Comparison of ENCODE assay signal across 8 cellular contexts in the genomic region with DNA sequence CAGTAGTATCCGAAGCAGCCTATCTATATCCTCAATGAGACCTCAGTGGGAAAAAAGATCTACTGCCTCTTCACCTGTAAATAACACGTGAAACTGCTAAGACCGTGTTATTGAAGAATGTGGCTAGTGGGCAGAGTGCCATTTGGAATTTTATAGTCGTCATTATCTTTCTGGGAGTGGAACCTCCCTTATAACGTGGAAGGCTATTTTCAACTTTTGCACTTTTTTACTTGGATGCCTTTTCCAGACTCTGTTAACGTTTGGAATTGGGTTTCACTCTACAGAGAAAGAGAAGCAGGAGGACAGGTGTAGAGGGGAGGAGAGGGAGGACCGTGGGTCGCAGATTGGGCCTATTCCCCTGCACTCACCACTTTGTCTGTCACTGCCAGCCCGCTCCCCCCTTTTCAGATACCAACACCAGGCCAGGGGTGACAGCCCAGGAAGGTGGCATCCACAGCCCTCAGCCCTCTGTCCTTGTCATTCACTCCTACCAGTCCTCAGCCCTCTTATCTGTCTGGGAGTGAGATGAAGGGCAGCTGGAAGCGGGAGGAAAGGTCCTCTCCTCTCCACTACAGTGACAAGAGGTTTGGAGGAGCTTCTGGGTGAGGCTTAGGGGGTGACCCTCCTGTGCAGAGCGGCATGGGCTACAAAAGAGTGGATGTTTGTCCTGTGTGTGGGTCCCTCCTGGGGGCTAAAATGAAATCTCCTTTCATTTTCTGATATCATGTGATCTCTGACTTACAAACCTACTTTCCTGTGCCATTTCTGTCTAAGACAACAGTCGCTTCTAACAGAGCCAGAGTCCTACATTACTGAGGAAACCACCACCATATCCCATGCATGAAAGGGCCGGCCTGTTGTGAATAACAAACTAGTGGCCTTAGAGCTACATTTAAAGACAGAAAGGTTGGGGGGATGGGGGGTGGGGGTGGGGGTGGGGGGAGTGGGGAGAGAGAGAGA. TPM values are rescaled to one million over a fixed set of nuclear protein-coding genes. Genes with fewer than 3 reads are reported as not detected.
DNase-seq lines count a peak whose midpoint lies in the region; ATAC-seq, FAIRE-seq and TF ChIP-seq lines count a peak whose summit lies in the region.

No MANE protein-coding gene starts in this region.

- no peak overlapping the region for H3K4me3 Mint-ChIP-seq in activated CD4-positive, alpha-beta T cell treated with anti-CD3 and anti-CD28 coated beads for 36 hours
- peak overlapping the region; percentile 63 for H3K4me3 Mint-ChIP-seq in stimulated activated memory B cell treated with anti-CD40 and anti-IgM and Interleukin-4, amounts not matched to agents 10 μg/mL and 1 μg/mL and 100 μg/mL, for 72 hours

- CTCF ChIA-PET in activated CD4-positive, alpha-beta T cell treated with anti-CD3 and anti-CD28 coated beads for 36 hours (lab: Charles Lee), result interaction anchor here (1.5 to 2.8 kb wide), 3 partner anchors 43 to 115 kb away, joined by 4 to 20 read pairs (median 15); partner anchors contain the start of gene SLC1A4
- CTCF ChIA-PET in H1 (lab: Charles Lee; ENCODE audit: partially characterized antibody), result interaction anchor here (0.6 to 2.9 kb wide), 9 partner anchors 8 to 147 kb away, joined by 3 to 9 read pairs (median 5); no protein-coding TSS in a partner anchor
- CTCF ChIA-PET in HEK293T (lab: Yijun Ruan, JAX), result interaction anchor here (3.0 kb wide), 1 partner anchor 114 kb away, joined by 11 read pairs; no protein-coding TSS in a partner anchor

- H4K20me1 ChIP-seq in MM.1S (ENCODE audit: insufficient read depth, low read length), result no peaks in the 10 kb centered on the region
- H4K20me1 ChIP-seq in H1 (replicated peaks in 1 of 2; ENCODE audit: control insufficient read depth in 1 of 2, insufficient read depth in 2 of 2, low read length in 2 of 2), result no peaks in the 10 kb centered on the region

- no peak overlapping the region for H3K14ac ChIP-seq in H1 (ENCODE audit: insufficient read length)

- H3K9me3 ChIP-seq in MM.1S (replicated peaks; ENCODE audit: insufficient read depth, low read length), result no peaks in the 10 kb centered on the region
- no peaks in the 10 kb centered on the region for H3K9me3 ChIP-seq in H1 (ENCODE audit: insufficient read depth in 2 of 2, low read depth in 1 of 2, low read length in 1 of 2)
- no peaks in the 10 kb centered on the region for H3K9me3 ChIP-seq in WERI-Rb-1 (ENCODE audit: severe bottlenecking)

- peaks cover 48% of the 10 kb centered on the region for H3K4me1 ChIP-seq in MM.1S (ENCODE audit: low read length)
- peaks cover 7 to 21% (median 13%) of the 10 kb centered on the region in 4 experiments; a peak in 6 of 7 replicates for H3K4me1 ChIP-seq in H1 (replicated peaks in 1 of 4; ENCODE audit: control insufficient read depth in 3 of 4, insufficient read depth in 4 of 4, low read length in 3 of 4)

- no peaks in the 10 kb centered on the region for H3K36me3 Mint-ChIP-seq in activated CD4-positive, alpha-beta T cell treated with anti-CD3 and anti-CD28 coated beads for 36 hours (ENCODE audit: low read depth)
- H3K36me3 Mint-ChIP-seq in stimulated activated memory B cell treated with anti-CD40 and anti-IgM and Interleukin-4, amounts not matched to agents 10 μg/mL and 1 μg/mL and 100 μg/mL, for 72 hours, result peaks cover 14% of the 10 kb centered on the region

- peaks cover 23% of the 10 kb centered on the region for H3K4me1 Mint-ChIP-seq in activated CD4-positive, alpha-beta T cell treated with anti-CD3 and anti-CD28 coated beads for 36 hours
- H3K4me1 Mint-ChIP-seq in stimulated activated memory B cell treated with anti-CD40 and anti-IgM and Interleukin-4, amounts not matched to agents 10 μg/mL and 1 μg/mL and 100 μg/mL, for 72 hours, result peaks cover 65% of the 10 kb centered on the region

- no peak overlapping the region for H2BK15ac ChIP-seq in H1 (ENCODE audit: low read length)

- H3K27ac Mint-ChIP-seq in activated CD4-positive, alpha-beta T cell treated with anti-CD3 and anti-CD28 coated beads for 36 hours, result peak overlapping the region; percentile 56
- H3K27ac Mint-ChIP-seq in stimulated activated memory B cell treated with anti-CD40 and anti-IgM and Interleukin-4, amounts not matched to agents 10 μg/mL and 1 μg/mL and 100 μg/mL, for 72 hours, result peak overlapping the region; percentile 43

- H4K91ac ChIP-seq in H1 (replicated peaks; ENCODE audit: insufficient read length, low read length), result no peak overlapping the region

- H4K8ac ChIP-seq in H1 (ENCODE audit: extremely low read depth, insufficient read depth, low read length), result peak overlapping the region; percentile 31; the same call in 1 of the 2 replicates

- TF ChIP-seq RAD21 in H1 (IDR thresholded peaks at IDR 0.05 in 1 of 2, conservative IDR thresholded peaks at IDR 0.05 in 1 of 2; ENCODE audit: low read depth in 2 of 2, low read length in 2 of 2), result no peak

- no peaks in the 10 kb centered on the region for H3K9me3 Mint-ChIP-seq in activated CD4-positive, alpha-beta T cell treated with anti-CD3 and anti-CD28 coated beads for 36 hours (ENCODE audit: low read depth)
- H3K9me3 Mint-ChIP-seq in stimulated activated memory B cell treated with anti-CD40 and anti-IgM and Interleukin-4, amounts not matched to agents 10 μg/mL and 1 μg/mL and 100 μg/mL, for 72 hours, result no peaks in the 10 kb centered on the region

- H4K5ac ChIP-seq in H1 (ENCODE audit: insufficient read length, low read depth, low read length), result no peak overlapping the region

- no peak overlapping the region for H2AK5ac ChIP-seq in H1 (ENCODE audit: low read depth, low read length)

- WGBS in H1 (ENCODE audit: extremely low coverage in 1 of 2, insufficient coverage in 1 of 2, insufficient read length in 1 of 2, insufficient replicate concordance in 2 of 2, low coverage in 1 of 2, low lambda C conversion rate in 2 of 2, missing lambda C conversion rate in 1 of 2), 2 experiments, result 73% methylated on average over 13 of the region's 13 CpGs; no CpG with 5 or more reads in 1 of the 2 experiments

- peaks cover 30% of the 10 kb centered on the region for H3K79me2 ChIP-seq in MM.1S (ENCODE audit: low read length)
- no peaks in the 10 kb centered on the region for H3K79me2 ChIP-seq in H1 (ENCODE audit: control insufficient read depth in 1 of 2, insufficient read depth in 2 of 2, low read length in 2 of 2)

- H3K18ac ChIP-seq in H1 (ENCODE audit: extremely low read depth, low read length), result 0 out of 2 replicates have a peak overlapping the region, but pooled peaks have one; percentile 25

- no peaks in the 10 kb centered on the region for H3K23me2 ChIP-seq in H1 (ENCODE audit: low read depth, low read length)

- H3K9ac ChIP-seq in MM.1S (ENCODE audit: low read length), result peak overlapping the region; percentile 96
- no peak overlapping the region for H3K9ac ChIP-seq in H1 (replicated peaks in 1 of 4; ENCODE audit: extremely low read depth in 1 of 4, low read depth in 3 of 4, low read length in 3 of 4)

- FAIRE-seq in H1 (lab: Jason Lieb, UNC), result no peak

- H3K36me3 ChIP-seq in MM.1S (replicated peaks; ENCODE audit: insufficient read depth, low read length), result no peaks in the 10 kb centered on the region
- no peaks in the 10 kb centered on the region for H3K36me3 ChIP-seq in H1 (ENCODE audit: control insufficient read depth in 2 of 4, insufficient read depth in 4 of 4, low read length in 3 of 4)
- H3K36me3 ChIP-seq in WERI-Rb-1, result peaks cover 3% of the 10 kb centered on the region; the same call in 1 of the 2 replicates

- H3F3A ChIP-seq in MM.1S (ENCODE audit: insufficient read depth, low read length), result peaks cover 50% of the 10 kb centered on the region

- H3K4ac ChIP-seq in H1 (replicated peaks; ENCODE audit: insufficient read length, low read depth, low read length), result no peak overlapping the region

- H3K4me3 ChIP-seq in MM.1S (ENCODE audit: low read length) (peak overlapping the region; percentile 55), H1 (ENCODE audit: extremely low read depth in 1 of 4, insufficient read depth in 2 of 4, low read depth in 3 of 4, low read length in 4 of 4) (peak overlapping the region in 1 of 4 experiments; percentile 5; a peak in 1 of 8 replicates), WERI-Rb-1 (ENCODE audit: low read depth, low read length) (no peak overlapping the region)

- H3K79me1 ChIP-seq in H1 (ENCODE audit: low read depth, low read length), result no peaks in the 10 kb centered on the region

- no peak overlapping the region for H3K56ac ChIP-seq in H1 (replicated peaks; ENCODE audit: insufficient read length, low read depth, low read length)

- no peak for TF ChIP-seq CTCF in MM.1S (IDR thresholded peaks at IDR 0.05; ENCODE audit: low read length)
- TF ChIP-seq CTCF in H1 (IDR thresholded peaks at IDR 0.05; ENCODE audit: control extremely low read depth in 1 of 3, insufficient read depth in 1 of 3, low read depth in 1 of 3, low read length in 3 of 3), result no peak
- no peak for TF ChIP-seq CTCF in WERI-Rb-1 (IDR thresholded peaks at IDR 0.05; ENCODE audit: low read depth, low read length)

- no peak overlapping the region for H2BK120ac ChIP-seq in H1 (replicated peaks; ENCODE audit: low read depth, low read length)

- H3K23ac ChIP-seq in H1 (ENCODE audit: insufficient read length), result no peak overlapping the region

- peak overlapping the region; percentile 3; the same call in 1 of the 2 replicates for H2AFZ ChIP-seq in MM.1S (ENCODE audit: low read length)
- H2AFZ ChIP-seq in H1 (ENCODE audit: low read length), result no peak overlapping the region

- H3K27me3 Mint-ChIP-seq in activated CD4-positive, alpha-beta T cell treated with anti-CD3 and anti-CD28 coated beads for 36 hours, result no peaks in the 10 kb centered on the region
- no peaks in the 10 kb centered on the region for H3K27me3 Mint-ChIP-seq in stimulated activated memory B cell treated with anti-CD40 and anti-IgM and Interleukin-4, amounts not matched to agents 10 μg/mL and 1 μg/mL and 100 μg/mL, for 72 hours

- no peak for DNase-seq in activated CD4-positive, alpha-beta T cell treated with anti-CD3 and anti-CD28 coated beads for 36 hours
- no peak for DNase-seq in activated CD4-positive, alpha-beta T cell treated with anti-CD3 and anti-CD28 coated beads for 1 hour
- peak; percentile 57 for DNase-seq in MM.1S
- no peak for DNase-seq in H1 (ENCODE audit: low read depth in 1 of 2, low spot score in 2 of 2)
- DNase-seq in WERI-Rb-1, result no peak
- no peak for DNase-seq in HEK293T (ENCODE audit: extremely low spot score)

- POLR2A ChIA-PET in activated CD4-positive, alpha-beta T cell treated with anti-CD3 and anti-CD28 coated beads for 36 hours (lab: Charles Lee), result no interaction called here
- POLR2A ChIA-PET in H1 (lab: Charles Lee; ENCODE audit: partially characterized antibody) (no interaction called here), HEK293T (lab: Yijun Ruan, JAX) (no interaction called here)

- H3K27ac ChIP-seq in MM.1S (ENCODE audit: low read length), result peak overlapping the region; percentile 99
- no peak overlapping the region for H3K27ac ChIP-seq in H1 (ENCODE audit: low read depth, low read length)
- no peak overlapping the region for H3K27ac ChIP-seq in WERI-Rb-1

- no peak overlapping the region; the same call in 1 of the 2 replicates for H2BK20ac ChIP-seq in H1 (ENCODE audit: low read length)

- H3K27me3 ChIP-seq in MM.1S (replicated peaks; ENCODE audit: insufficient read depth, low read length) (no peaks in the 10 kb centered on the region), H1 (replicated peaks in 1 of 4; ENCODE audit: control insufficient read depth in 3 of 4, extremely low read depth in 1 of 4, insufficient read depth in 3 of 4, low read length in 3 of 4) (no peaks in the 10 kb centered on the region), WERI-Rb-1 (ENCODE audit: insufficient read depth, low read depth, severe bottlenecking) (no peaks in the 10 kb centered on the region)

- TF ChIP-seq EP300 in H1 (IDR thresholded peaks at IDR 0.05; ENCODE audit: borderline replicate concordance in 1 of 2, low read depth in 2 of 2, low read length in 2 of 2), result no peak

- peak; percentile 59 for ATAC-seq in activated CD4-positive, alpha-beta T cell treated with anti-CD3 and anti-CD28 coated beads for 36 hours
- no peak for ATAC-seq in stimulated activated memory B cell treated with anti-CD40 and anti-IgM and Interleukin-4, amounts not matched to agents 10 μg/mL and 1 μg/mL and 100 μg/mL, for 72 hours
- no peak for ATAC-seq in HG02852 (IDR thresholded peaks at IDR 0.05; ENCODE audit: unreplicated experiment)

- H3K4me2 ChIP-seq in MM.1S (ENCODE audit: low read depth, low read length) (peak overlapping the region; percentile 98), H1 (ENCODE audit: insufficient read depth in 1 of 2, low read depth in 2 of 2, low read length in 2 of 2) (peak overlapping the region; percentile 46 to 54; a peak in 3 of 4 replicates)

- intact Hi-C loops in activated CD4-positive, alpha-beta T cell treated with anti-CD3 and anti-CD28 coated beads for 36 hours (cut with DNase I, micrococcal nuclease), result loop anchor here (1.0 to 5.0 kb wide), 3 partner anchors 40 to 115 kb away; no protein-coding TSS in a partner anchor

- peak overlapping the region; percentile 69; the same call in 1 of the 2 replicates for H2BK12ac ChIP-seq in H1 (ENCODE audit: low read depth, low read length)

- no peak overlapping the region for H2BK5ac ChIP-seq in H1 (ENCODE audit: low read depth, low read length)

- no peak for TF ChIP-seq POLR2A in H1 (IDR thresholded peaks at IDR 0.05; ENCODE audit: control extremely low read depth in 1 of 2, low read depth in 2 of 2, low read length in 2 of 2)

- H3K9me2 ChIP-seq in MM.1S (replicated peaks; ENCODE audit: insufficient read depth, low read length), result no peaks in the 10 kb centered on the region

RNA-seq across cellular contexts. Expression of gene CEP68, which starts 23.9 kb away (rescaled TPM):
- total RNA-seq in activated CD4-positive, alpha-beta T cell treated with anti-CD3 and anti-CD28 coated beads for 36 hours, result 1 to 10 TPM; 4.9 to 6.0 TPM
- 22.5 and 23.2 TPM in 2 replicates for total RNA-seq in H1 (2021; fragmentation: NEBNext Ultra II Directional; extraction: Animal tissue kit (Norgen Biotek cat#: 25700))
- polyA plus RNA-seq in H1 (2011; rRNA removed), result 24.7 and 35.5 TPM in 2 replicates
- polyA plus RNA-seq in H1 (2011; cell fraction: cytosol; rRNA removed), result 20.4 TPM
- 40.5 TPM for polyA plus RNA-seq in H1 (2011; cell fraction: nucleus; rRNA removed)
- 16.9 to 20.7 TPM (median 18.1 TPM) in 4 replicates for polyA plus RNA-seq in H1 (2012, experiment 1 of 2)
- polyA plus RNA-seq in H1 (2012, experiment 2 of 2), result 6.4 TPM
- 13.5 TPM for polyA plus RNA-seq in H1 (2013, experiment 1 of 2)
- polyA plus RNA-seq in H1 (2013, experiment 2 of 2), result 12.5 TPM
- 34.2 and 41.1 TPM in 2 replicates for polyA minus RNA-seq in H1 (2011; rRNA and poly(A)+ RNA removed)
- 15.8 TPM for polyA minus RNA-seq in H1 (2011; cell fraction: cytosol; rRNA and poly(A)+ RNA removed)
- 40.5 TPM for polyA minus RNA-seq in H1 (2011; cell fraction: nucleus; rRNA and poly(A)+ RNA removed)

RNA-seq across cellular contexts. Expression of gene SLC1A4, which starts 43.1 kb away (rescaled TPM):
- 10 to 100 TPM; 15.7 to 16.7 TPM for total RNA-seq in activated CD4-positive, alpha-beta T cell treated with anti-CD3 and anti-CD28 coated beads for 36 hours
- total RNA-seq in H1 (2021; fragmentation: NEBNext Ultra II Directional; extraction: Animal tissue kit (Norgen Biotek cat#: 25700)), result 0.57 and 0.86 TPM in 2 replicates
- polyA plus RNA-seq in H1 (2011; rRNA removed), result 0.44 and 0.71 TPM in 2 replicates
- polyA plus RNA-seq in H1 (2011; cell fraction: cytosol; rRNA removed), result 0.54 TPM
- 0.93 TPM for polyA plus RNA-seq in H1 (2011; cell fraction: nucleus; rRNA removed)
- 0.47 to 0.60 TPM (median 0.50 TPM) in 4 replicates for polyA plus RNA-seq in H1 (2012, experiment 1 of 2)
- 0.39 TPM for polyA plus RNA-seq in H1 (2012, experiment 2 of 2)
- 0.30 TPM for polyA plus RNA-seq in H1 (2013, experiment 1 of 2)
- 0.28 TPM for polyA plus RNA-seq in H1 (2013, experiment 2 of 2)
- polyA minus RNA-seq in H1 (2011; rRNA and poly(A)+ RNA removed), result 0.76 and 0.85 TPM in 2 replicates
- 0.37 TPM for polyA minus RNA-seq in H1 (2011; cell fraction: cytosol; rRNA and poly(A)+ RNA removed)
- polyA minus RNA-seq in H1 (2011; cell fraction: nucleus; rRNA and poly(A)+ RNA removed), result 1.1 TPM
